Comparison of ENCODE assay signal across 1 cellular context in genomic region chr14:74853581-74853980, GRCh38.
TF ChIP-seq lines count a peak whose summit lies in the region.

No MANE protein-coding gene starts in this region.

TF ChIP-seq in SK-N-SH treated with all-trans-retinoic acid at 6 μM for 48 hours, 23 proteins besides CTCF, POLR2A, EP300 and RAD21 (continued from another document):
- TF ChIP-seq POU6F1 (CRISPR knock-in tag; IDR thresholded peaks at IDR 0.05; ENCODE audit: borderline replicate concordance, low read depth) (no peak), ZFP30 (CRISPR knock-in tag; IDR thresholded peaks at IDR 0.05) (no peak), TCF4 (CRISPR knock-in tag; IDR thresholded peaks at IDR 0.05; ENCODE audit: borderline replicate concordance) (no peak), PPARA (CRISPR knock-in tag; IDR thresholded peaks at IDR 0.05; ENCODE audit: borderline replicate concordance) (no peak), CSDC2 (CRISPR knock-in tag; IDR thresholded peaks at IDR 0.05) (no peak), ISL1 (CRISPR knock-in tag; IDR thresholded peaks at IDR 0.05) (no peak), ESRRG (CRISPR knock-in tag; IDR thresholded peaks at IDR 0.05) (no peak), CREB5 (CRISPR knock-in tag; IDR thresholded peaks at IDR 0.05; ENCODE audit: low read depth) (no peak), PATZ1 (CRISPR knock-in tag; IDR thresholded peaks at IDR 0.05; ENCODE audit: borderline replicate concordance) (no peak), RARB (CRISPR knock-in tag; IDR thresholded peaks at IDR 0.05) (no peak), CSRNP3 (CRISPR knock-in tag; IDR thresholded peaks at IDR 0.05) (no peak), ZC3H10 (CRISPR knock-in tag; IDR thresholded peaks at IDR 0.05) (no peak), BACH2 (CRISPR knock-in tag; IDR thresholded peaks at IDR 0.05; ENCODE audit: borderline replicate concordance) (no peak), SNAI2 (CRISPR knock-in tag; IDR thresholded peaks at IDR 0.05) (no peak), OSR1 (CRISPR knock-in tag; IDR thresholded peaks at IDR 0.05) (no peak), TOX (CRISPR knock-in tag; IDR thresholded peaks at IDR 0.05; ENCODE audit: borderline replicate concordance) (no peak)
